9 cellular contexts compared by ENCODE assay signal in genomic region chr2:38301340-38301968, GRCh38.
DNase-seq lines count a peak whose midpoint lies in the region; ATAC-seq and TF ChIP-seq lines count a peak whose summit lies in the region.
"Had no signal": no experiment of that assay in that cellular context is flagged by ENCODE, and none has a peak within 500 bp of the region (broad histone marks: within the 10 kb centered on the region; RNA-seq: fewer than 3 reads in every experiment).

No MANE protein-coding gene starts in this region.

- TF ChIP-seq CTCF in Calu3 (IDR thresholded peaks at IDR 0.05; ENCODE audit: unreplicated experiment) (no peak), type B pancreatic cell (conservative IDR thresholded peaks at IDR 0.05) (no peak), chondrocyte (IDR thresholded peaks at IDR 0.05) (no peak)

- peak; percentile 3 for DNase-seq in activated T-cell treated with anti-CD3 and anti-CD28 coated beads for 24 hours (ENCODE audit: low read depth)
- DNase-seq in activated T-cell treated with anti-CD3 and anti-CD28 coated beads, Interleukin-2, amount 50 U/mL, for 1 hour = no peak
- no peak for DNase-seq in stimulated activated effector memory CD8-positive, alpha-beta T cell treated with anti-CD3 and anti-CD28 coated beads, Interleukin-12 subunit alpha, Interleukin-12 subunit beta, amount 100 ng/mL, for 72 hours (ENCODE audit: low spot score in 2 of 2)
- DNase-seq in Calu3 = no peak
- DNase-seq in type B pancreatic cell (ENCODE audit: extremely low spot score, unreplicated experiment) = no peak
- no peak for DNase-seq in chondrocyte (ENCODE audit: low spot score)
- DNase-seq: ovary had no signal

- no peaks in the 10 kb centered on the region for H3K9me3 Mint-ChIP-seq in activated naive CD8-positive, alpha-beta T cell (ENCODE audit: low read depth)
- no peaks in the 10 kb centered on the region for H3K9me3 Mint-ChIP-seq in stimulated activated effector memory CD8-positive, alpha-beta T cell treated with anti-CD3 and anti-CD28 coated beads, Interleukin-12 subunit alpha, Interleukin-12 subunit beta, amount 100 ng/mL, for 72 hours
- H3K9me3 Mint-ChIP-seq in Calu3 (ENCODE audit: low read depth, unreplicated experiment) (no peaks in the 10 kb centered on the region), type B pancreatic cell (no peaks in the 10 kb centered on the region), chondrocyte (ENCODE audit: low read depth) (no peaks in the 10 kb centered on the region)

- intact Hi-C loops in Calu3 (cut with micrococcal nuclease; ENCODE audit: unreplicated experiment) = no loop called here

- H3K27ac Mint-ChIP-seq in activated naive CD8-positive, alpha-beta T cell = peak overlapping the region; percentile 47
- no peak overlapping the region for H3K27ac Mint-ChIP-seq in stimulated activated effector memory CD8-positive, alpha-beta T cell treated with anti-CD3 and anti-CD28 coated beads, Interleukin-12 subunit alpha, Interleukin-12 subunit beta, amount 100 ng/mL, for 72 hours
- no peak overlapping the region for H3K27ac Mint-ChIP-seq in Calu3 (ENCODE audit: unreplicated experiment)
- no peak overlapping the region for H3K27ac Mint-ChIP-seq in type B pancreatic cell
- no peak overlapping the region for H3K27ac Mint-ChIP-seq in chondrocyte (ENCODE audit: unreplicated experiment)

- peaks cover 38% of the 10 kb centered on the region for H3K4me1 Mint-ChIP-seq in activated naive CD8-positive, alpha-beta T cell (ENCODE audit: low read depth)
- H3K4me1 Mint-ChIP-seq in stimulated activated effector memory CD8-positive, alpha-beta T cell treated with anti-CD3 and anti-CD28 coated beads, Interleukin-12 subunit alpha, Interleukin-12 subunit beta, amount 100 ng/mL, for 72 hours = peaks cover 40% of the 10 kb centered on the region
- H3K4me1 Mint-ChIP-seq in Calu3 (ENCODE audit: low read depth, unreplicated experiment) (peaks cover 18% of the 10 kb centered on the region), type B pancreatic cell (ENCODE audit: unreplicated experiment) (no peaks in the 10 kb centered on the region), chondrocyte (ENCODE audit: low read depth) (no peaks in the 10 kb centered on the region)

- H3K27me3 Mint-ChIP-seq in activated naive CD8-positive, alpha-beta T cell = no peaks in the 10 kb centered on the region
- H3K27me3 Mint-ChIP-seq in Calu3 (ENCODE audit: unreplicated experiment) = no peaks in the 10 kb centered on the region
- no peaks in the 10 kb centered on the region for H3K27me3 Mint-ChIP-seq in type B pancreatic cell
- H3K27me3 Mint-ChIP-seq in chondrocyte (ENCODE audit: low read depth) = no peaks in the 10 kb centered on the region

- H3K36me3 Mint-ChIP-seq in activated naive CD8-positive, alpha-beta T cell = peaks cover 27% of the 10 kb centered on the region
- peaks cover 97% of the 10 kb centered on the region for H3K36me3 Mint-ChIP-seq in stimulated activated effector memory CD8-positive, alpha-beta T cell treated with anti-CD3 and anti-CD28 coated beads, Interleukin-12 subunit alpha, Interleukin-12 subunit beta, amount 100 ng/mL, for 72 hours
- H3K36me3 Mint-ChIP-seq in Calu3 (ENCODE audit: insufficient read depth, unreplicated experiment) (peaks cover 81% of the 10 kb centered on the region), type B pancreatic cell (peaks cover 64% of the 10 kb centered on the region), chondrocyte (ENCODE audit: low read depth) (peaks cover 30% of the 10 kb centered on the region)

- ATAC-seq in HG03103 (IDR thresholded peaks at IDR 0.05; ENCODE audit: low read depth, unreplicated experiment) = peak; percentile 77
- ATAC-seq in stimulated activated effector memory CD8-positive, alpha-beta T cell treated with anti-CD3 and anti-CD28 coated beads, Interleukin-12 subunit alpha, Interleukin-12 subunit beta, amount 100 ng/mL, for 72 hours = peak; percentile 36

- H3K4me3 Mint-ChIP-seq in activated naive CD8-positive, alpha-beta T cell = no peak overlapping the region
- no peak overlapping the region for H3K4me3 Mint-ChIP-seq in stimulated activated effector memory CD8-positive, alpha-beta T cell treated with anti-CD3 and anti-CD28 coated beads, Interleukin-12 subunit alpha, Interleukin-12 subunit beta, amount 100 ng/mL, for 72 hours
- H3K4me3 Mint-ChIP-seq in Calu3 (ENCODE audit: low read depth, unreplicated experiment) = no peak overlapping the region
- H3K4me3 Mint-ChIP-seq in type B pancreatic cell = no peak overlapping the region
- H3K4me3 Mint-ChIP-seq in chondrocyte (ENCODE audit: unreplicated experiment) = no peak overlapping the region

- BruUV-seq in Calu3 (replicated peaks; lab: Mats Ljungman, UMichigan) = no TSS peak

- CTCF ChIA-PET in Calu3 (lab: Charles Lee) = interaction anchor here (0.7 kb wide), 1 partner anchor 389 kb away, joined by 5 read pairs; no protein-coding TSS in a partner anchor
